8 cellular contexts compared by ENCODE assay signal in genomic region chr18:49812321-49813070, GRCh38. TPM values are rescaled to one million over a fixed set of nuclear protein-coding genes. Genes with fewer than 3 reads are reported as not detected.
DNase-seq lines count a peak whose midpoint lies in the region; ATAC-seq, FAIRE-seq and TF ChIP-seq lines count a peak whose summit lies in the region.

No MANE protein-coding gene starts in this region.

- TF ChIP-seq RAD21 in K562 (CRISPR knock-in tag; conservative IDR thresholded peaks at IDR 0.05 in 1 of 2, IDR thresholded peaks at IDR 0.05 in 1 of 2) = no peak

- intact Hi-C loops in Calu3 (cut with micrococcal nuclease; ENCODE audit: unreplicated experiment) = no loop called here
- intact Hi-C loops in K562 (cut with micrococcal nuclease) = no loop called here
- intact Hi-C loops in sciatic nerve (cut with DNase I) = no loop called here

- H3K27ac Mint-ChIP-seq in Calu3 (ENCODE audit: unreplicated experiment) = peak overlapping the region; percentile 79

- TF ChIP-seq POLR2A in K562 (conservative IDR thresholded peaks at IDR 0.05) (no peak), upper lobe of left lung (IDR thresholded peaks at IDR 0.05) (no peak)

- H3K36me3 ChIP-seq in Karpas-422 (ENCODE audit: insufficient read depth, low read length) = no peaks in the 10 kb centered on the region
- H3K36me3 ChIP-seq in K562 (ENCODE audit: control insufficient read depth, insufficient read depth, low read length) = no peaks in the 10 kb centered on the region
- no peaks in the 10 kb centered on the region for H3K36me3 ChIP-seq in lung (ENCODE audit: control insufficient read depth in 2 of 2, insufficient read depth in 2 of 2, low read length in 2 of 2)
- no peaks in the 10 kb centered on the region for H3K36me3 ChIP-seq in upper lobe of left lung

- H3K79me2 ChIP-seq in Karpas-422 (ENCODE audit: low read length) = peaks cover 58% of the 10 kb centered on the region
- H3K79me2 ChIP-seq in K562 (ENCODE audit: control insufficient read depth, insufficient read depth, low read length) = peaks cover 10% of the 10 kb centered on the region; the same call in 2 of the 3 replicates

- DNase-seq in Calu3 = no peak
- DNase-seq in Karpas-422 = peak; percentile 49
- DNase-seq in K562 (ENCODE audit: extremely low read depth in 1 of 4, low spot score in 3 of 4) = no peak
- no peak for DNase-seq in lung (ENCODE audit: low spot score)
- no peak for DNase-seq in upper lobe of left lung
- DNase-seq in sciatic nerve (ENCODE audit: low spot score) = no peak

- peaks cover 24% of the 10 kb centered on the region for H3K4me1 Mint-ChIP-seq in Calu3 (ENCODE audit: low read depth, unreplicated experiment)

- no peaks in the 10 kb centered on the region for H3K27me3 ChIP-seq in Karpas-422 (ENCODE audit: low read length)
- no peaks in the 10 kb centered on the region for H3K27me3 ChIP-seq in K562 (ENCODE audit: control insufficient read depth in 2 of 2, insufficient read depth in 2 of 2, low read length in 2 of 2)
- H3K27me3 ChIP-seq in lung (ENCODE audit: control insufficient read depth, insufficient read depth) = no peaks in the 10 kb centered on the region
- no peaks in the 10 kb centered on the region for H3K27me3 ChIP-seq in upper lobe of left lung

- ATAC-seq in K562 (no peak), lung (ENCODE audit: insufficient read depth, low FRiP score) (no peak), upper lobe of left lung (ENCODE audit: low FRiP score in 2 of 2) (no peak), sciatic nerve (no peak), HG03135 (IDR thresholded peaks at IDR 0.05; ENCODE audit: unreplicated experiment) (no peak), GM21717 (IDR thresholded peaks at IDR 0.05; ENCODE audit: unreplicated experiment) (no peak)

- no peaks in the 10 kb centered on the region for H3K9me1 ChIP-seq in K562 (ENCODE audit: control insufficient read depth, insufficient read depth, low read length)

- H3K9me3 ChIP-seq in Karpas-422 (ENCODE audit: low read length) = peaks cover 3% of the 10 kb centered on the region; the same call in 1 of the 2 replicates
- no peaks in the 10 kb centered on the region; the same call in 1 of the 2 replicates for H3K9me3 ChIP-seq in K562 (replicated peaks; ENCODE audit: control insufficient read depth, insufficient read depth, low read depth, low read length)
- peaks cover 0 to 4% of the 10 kb centered on the region in 2 donors for H3K9me3 ChIP-seq in lung (ENCODE audit: control insufficient read depth in 2 of 2, insufficient read depth in 1 of 2, low read length in 1 of 2)
- H3K9me3 ChIP-seq in upper lobe of left lung = peaks cover 0 to 10% (median 3%) of the 10 kb centered on the region in 4 donors

- no peak for TF ChIP-seq EP300 in K562 (IDR thresholded peaks at IDR 0.05; ENCODE audit: low read length)
- no peak for TF ChIP-seq EP300 in upper lobe of left lung (IDR thresholded peaks at IDR 0.05)

- H3K36me3 Mint-ChIP-seq in Calu3 (ENCODE audit: insufficient read depth, unreplicated experiment) = peaks cover 28% of the 10 kb centered on the region

- 42% methylated on average over 14 of the region's 14 CpGs for WGBS in K562 (ENCODE audit: insufficient coverage, low coverage, missing lambda C conversion rate)
- 44 to 50% methylated on average over 14 of the region's 14 CpGs for WGBS in lung, 2 donors
- 45 to 54% methylated on average over 14 of the region's 14 CpGs for WGBS in upper lobe of left lung, 2 donors

- no peaks in the 10 kb centered on the region for H3K9me2 ChIP-seq in Karpas-422 (replicated peaks; ENCODE audit: insufficient read depth, low read length)

- FAIRE-seq in K562 (lab: Jason Lieb, UNC) = no peak

- H3K4me1 ChIP-seq in Karpas-422 (ENCODE audit: low read length) = peaks cover 22% of the 10 kb centered on the region
- peaks cover 3 to 21% of the 10 kb centered on the region in 2 experiments; a peak in 4 of 5 replicates for H3K4me1 ChIP-seq in K562 (replicated peaks in 1 of 2; ENCODE audit: control insufficient read depth in 2 of 2, insufficient read depth in 2 of 2, low read length in 2 of 2)
- peaks cover 3 to 10% of the 10 kb centered on the region in 2 donors for H3K4me1 ChIP-seq in lung (ENCODE audit: control insufficient read depth in 2 of 2, insufficient read depth in 2 of 2, low read length in 2 of 2)
- H3K4me1 ChIP-seq in upper lobe of left lung = peaks cover 13 to 27% (median 22%) of the 10 kb centered on the region in 4 donors

- peak overlapping the region; percentile 95 for H3K4me2 ChIP-seq in Karpas-422 (ENCODE audit: low read depth, low read length, poor library complexity, severe bottlenecking)
- H3K4me2 ChIP-seq in K562 (ENCODE audit: insufficient read depth, low read length) = peak overlapping the region; percentile 88

- H2AFZ ChIP-seq in Karpas-422 (ENCODE audit: low read length) = 0 out of 2 replicates have a peak overlapping the region, but pooled peaks have one; percentile 82
- peak overlapping the region; percentile 96 for H2AFZ ChIP-seq in K562 (ENCODE audit: low read depth, low read length)

- H4K20me1 ChIP-seq in Karpas-422 (ENCODE audit: insufficient read depth, low read depth, low read length) = no peaks in the 10 kb centered on the region
- H4K20me1 ChIP-seq in K562 (replicated peaks; ENCODE audit: control insufficient read depth, insufficient read depth, low read length) = no peaks in the 10 kb centered on the region

- H3K9me3 Mint-ChIP-seq in Calu3 (ENCODE audit: low read depth, unreplicated experiment) = no peaks in the 10 kb centered on the region

- H3K4me3 ChIP-seq in Karpas-422 (ENCODE audit: low read length) = peak overlapping the region; percentile 73
- peak overlapping the region; percentile 62 for H3K4me3 ChIP-seq in K562
- H3K4me3 ChIP-seq in lung = peak overlapping the region; percentile 69
- peak overlapping the region; percentile 55 to 85 (median 72) for H3K4me3 ChIP-seq in upper lobe of left lung

- H3K27ac ChIP-seq in Karpas-422 (ENCODE audit: low read length) (peak overlapping the region; percentile 89), K562 (ENCODE audit: extremely low read depth, low read depth, low read length) (peak overlapping the region; percentile 88), lung (ENCODE audit: low read depth in 1 of 2, low read length in 1 of 2) (peak overlapping the region; percentile 92 to 99), upper lobe of left lung (peak overlapping the region; percentile 97 to 100 (median 97))

- peak overlapping the region; percentile 88 for H3K9ac ChIP-seq in Karpas-422 (ENCODE audit: low read length)
- peak overlapping the region; percentile 86 to 92; a peak in 3 of 4 replicates for H3K9ac ChIP-seq in K562 (ENCODE audit: insufficient read depth in 1 of 2, low read depth in 2 of 2, low read length in 2 of 2)

- H3K27me3 Mint-ChIP-seq in Calu3 (ENCODE audit: unreplicated experiment) = no peaks in the 10 kb centered on the region

- TF ChIP-seq CTCF in Calu3 (IDR thresholded peaks at IDR 0.05; ENCODE audit: unreplicated experiment) (no peak), K562 (IDR thresholded peaks at IDR 0.05 in 2 of 3, conservative IDR thresholded peaks at IDR 0.05 in 1 of 3; ENCODE audit: insufficient read depth in 2 of 3, low read depth in 1 of 3, low read length in 3 of 3) (no peak), lung (IDR thresholded peaks at IDR 0.05; ENCODE audit: control extremely low read depth, extremely low read depth) (no peak), upper lobe of left lung (IDR thresholded peaks at IDR 0.05) (no peak)

- H3K4me3 Mint-ChIP-seq in Calu3 (ENCODE audit: low read depth, unreplicated experiment) = peak overlapping the region; percentile 74

- BruUV-seq in Calu3 (replicated peaks; lab: Mats Ljungman, UMichigan) (no TSS peak), K562 (replicated peaks; lab: Mats Ljungman, UMichigan) (no TSS peak)

- POLR2A ChIA-PET in K562 (lab: Yijun Ruan, JAX) = interaction anchor here (0.7 to 1.9 kb wide), 3 partner anchors 8 to 21 kb away, joined by 3 to 5 read pairs (median 3); no protein-coding TSS in a partner anchor

- in situ Hi-C loops in K562 (cut with MboI) = no loop called here

- CTCF ChIA-PET in Calu3 (lab: Charles Lee) (interaction anchor here (1.7 to 2.1 kb wide), 2 partner anchors 46 to 48 kb away, joined by 4 to 10 read pairs; no protein-coding TSS in a partner anchor), K562 (lab: Yijun Ruan, JAX; ENCODE audit: low intra/inter-chr PET ratio) (no interaction called here)

TF ChIP-seq in K562, 482 proteins besides CTCF, POLR2A, EP300 and RAD21 (continues in another document):
- no peak for TF ChIP-seq CAMTA2 (CRISPR knock-in tag; conservative IDR thresholded peaks at IDR 0.05)

RNA-seq across cellular contexts. Expression of gene ACAA2, which starts 0.8 kb away (rescaled TPM):
- total RNA-seq in Calu3 (2022) = 77.1 and 79.9 TPM in 2 replicates
- 46.9 and 54.4 TPM in 2 replicates for total RNA-seq in Karpas-422 (2014; rRNA removed; shearing (Covaris generic); ENCODE audit: low replicate concordance)
- total RNA-seq in K562 (2011; cell fraction: chromatin; rRNA removed; ENCODE audit: low replicate concordance) = 2.3 and 7.6 TPM in 2 replicates
- total RNA-seq in K562 (2011; cell fraction: nucleolus; rRNA removed) = 2.2 and 4.6 TPM in 2 replicates
- 5.1 and 8.6 TPM in 2 replicates for total RNA-seq in K562 (2011; cell fraction: nucleoplasm; rRNA removed)
- 15.6 and 17.6 TPM in 2 replicates for total RNA-seq in K562 (2014; rRNA removed)
- total RNA-seq in K562 (2014; rRNA removed; fragmentation: Illumina TruSeq; extraction: Trizol) = 26.6 and 28.4 TPM in 2 replicates
- 21.4 and 22.3 TPM in 2 replicates for total RNA-seq in K562 (2015; rRNA removed; fragmentation: Illumina TruSeq; extraction: Trizol)
- 21.5 and 22.4 TPM in 2 replicates for total RNA-seq in K562 (2021)
- polyA plus RNA-seq in K562 (2011; rRNA removed) = 13.2 and 13.3 TPM in 2 replicates
- 4.1 and 11.4 TPM in 2 replicates for polyA plus RNA-seq in K562 (2011; cell fraction: cytosol; rRNA removed)
- polyA plus RNA-seq in K562 (2011; cell fraction: nucleus; rRNA removed) = 4.7 and 7.5 TPM in 2 replicates
- 27.9 and 45.3 TPM in 2 replicates for polyA plus RNA-seq in K562 (2012)
- polyA plus RNA-seq in K562 (2014; fragmentation: Illumina TruSeq; extraction: Trizol) = 17.6 and 23.3 TPM in 2 replicates
- polyA plus RNA-seq in K562 (2014; fragmentation: Nextera tagmentation; extraction: Ambion mirVana) = 10 to 100 TPM; 21.7 to 31.5 TPM
- 13.2 and 15.0 TPM in 2 replicates for polyA plus RNA-seq in K562 (2014; rRNA removed)
- polyA minus RNA-seq in K562 (2011; rRNA and poly(A)+ RNA removed) = 15.6 and 18.9 TPM in 2 replicates
- polyA minus RNA-seq in K562 (2011; cell fraction: cytosol; rRNA and poly(A)+ RNA removed) = 4.8 and 5.5 TPM in 2 replicates
- polyA minus RNA-seq in K562 (2011; cell fraction: nucleus; rRNA and poly(A)+ RNA removed) = 1.5 and 3.8 TPM in 2 replicates
- 10 to 100 TPM; 40.9 to 52.8 TPM for total RNA-seq in lung
- polyA plus RNA-seq in lung = 10 to 100 TPM; 35.2 to 49.0 TPM
- 10 to 100 TPM; 23.7 to 93.9 (median 69.8) TPM for total RNA-seq in upper lobe of left lung
- total RNA-seq in sciatic nerve = 32.9 TPM
